Comparison of ENCODE assay signal across 12 cellular contexts in genomic region chr9:136228107-136228875, GRCh38. TPM values are rescaled to one million over a fixed set of nuclear protein-coding genes. Genes with fewer than 3 reads are reported as not detected.
DNase-seq lines count a peak whose midpoint lies in the region; ATAC-seq and FAIRE-seq lines count a peak whose summit lies in the region.
"Had no signal": no experiment of that assay in that cellular context is flagged by ENCODE, and none has a peak within 500 bp of the region (broad histone marks: within the 10 kb centered on the region; RNA-seq: fewer than 3 reads in every experiment).

No MANE protein-coding gene starts in this region.

- peaks cover 49% of the 10 kb centered on the region for H3K4me1 ChIP-seq in CD4-positive, alpha-beta memory T cell (ENCODE audit: insufficient read depth, low read length)
- no peaks in the 10 kb centered on the region for H3K4me1 ChIP-seq in adipocyte (ENCODE audit: control insufficient read depth, insufficient read depth, low read length)

- POLR2A ChIA-PET in CD4-positive, alpha-beta memory T cell (lab: Charles Lee; ENCODE audit: partially characterized antibody) = no interaction called here

- H3K36me3 ChIP-seq in CD4-positive, alpha-beta memory T cell (ENCODE audit: insufficient read depth, low read length) = peaks cover 4% of the 10 kb centered on the region
- peaks cover 5% of the 10 kb centered on the region for H3K36me3 ChIP-seq in adipocyte (ENCODE audit: control insufficient read depth, insufficient read depth, low read length, severe bottlenecking)

- DNase-seq in CD4-positive, alpha-beta memory T cell = no peak
- DNase-seq in HT1080 (ENCODE audit: low read depth) (peak; percentile 93), adipocyte (ENCODE audit: low read depth) (peak; percentile 14), memory B cell (ENCODE audit: low spot score in 2 of 2) (no peak), frontal cortex (ENCODE audit: low spot score in 2 of 2) (no peak), activated gamma-delta T cell (lab: John Stamatoyannopoulos, UW) (no peak), NCI-H2029 treated with DMSO at 0.1 percent for 48 hours (lab: John Stamatoyannopoulos, UW) (no peak)
- DNase-seq in stimulated activated naive CD4-positive, alpha-beta T cell (lab: John Stamatoyannopoulos, UW) = no peak
- DNase-seq: spleen, SW 1271 had no signal

- H3K27ac ChIP-seq in CD4-positive, alpha-beta memory T cell (ENCODE audit: low read depth, low read length) = no peak overlapping the region
- H3K27ac ChIP-seq: body of pancreas, KMS-11 had no signal

- intact Hi-C loops in CD4-positive, alpha-beta memory T cell (cut with micrococcal nuclease) = no loop called here

- no peak for ATAC-seq in memory B cell (ENCODE audit: low read depth)
- ATAC-seq: body of pancreas had no signal

- H3K27ac Mint-ChIP-seq in CD4-positive, alpha-beta memory T cell = peak overlapping the region in 5 of 7 donors; percentile 36 to 88 (median 68)
- H3K27ac Mint-ChIP-seq in memory B cell = peak overlapping the region; percentile 100

- CTCF ChIA-PET in CD4-positive, alpha-beta memory T cell (lab: Charles Lee; ENCODE audit: partially characterized antibody) = no interaction called here

- no peaks in the 10 kb centered on the region for H3K9me3 ChIP-seq in CD4-positive, alpha-beta memory T cell (ENCODE audit: control insufficient read depth in 1 of 2, low read length in 2 of 2)
- H3K9me3 ChIP-seq in adipocyte (ENCODE audit: control insufficient read depth, low read length) = no peaks in the 10 kb centered on the region
- H3K9me3 ChIP-seq: body of pancreas, spleen had no signal

- H3K9me3 Mint-ChIP-seq in CD4-positive, alpha-beta memory T cell = peaks cover 0 to 2% (median 0%) of the 10 kb centered on the region in 8 donors
- H3K9me3 Mint-ChIP-seq in memory B cell = no peaks in the 10 kb centered on the region

- H3K27me3 Mint-ChIP-seq in CD4-positive, alpha-beta memory T cell = no peaks in the 10 kb centered on the region
- H3K27me3 Mint-ChIP-seq in memory B cell = no peaks in the 10 kb centered on the region

- H3K4me3 Mint-ChIP-seq in CD4-positive, alpha-beta memory T cell = peak overlapping the region in 1 of 8 donors; percentile 21
- H3K4me3 Mint-ChIP-seq in memory B cell = peak overlapping the region; percentile 34

- H3K36me3 Mint-ChIP-seq in CD4-positive, alpha-beta memory T cell = peaks cover 7 to 32% of the 10 kb centered on the region in 2 donors
- H3K36me3 Mint-ChIP-seq in memory B cell = peaks cover 22% of the 10 kb centered on the region

- peaks cover 23 to 63% (median 31%) of the 10 kb centered on the region in 4 donors for H3K4me1 Mint-ChIP-seq in CD4-positive, alpha-beta memory T cell
- peaks cover 54% of the 10 kb centered on the region for H3K4me1 Mint-ChIP-seq in memory B cell

- no peaks in the 10 kb centered on the region for H3K27me3 ChIP-seq in CD4-positive, alpha-beta memory T cell (ENCODE audit: insufficient read depth, low read length)
- H3K27me3 ChIP-seq in adipocyte (replicated peaks; ENCODE audit: control insufficient read depth, insufficient read depth, low read length) = no peaks in the 10 kb centered on the region
- H3K27me3 ChIP-seq: body of pancreas, spleen had no signal

- no peak overlapping the region for H3K9ac ChIP-seq in adipocyte (ENCODE audit: low read length)
- H3K9ac ChIP-seq: KMS-11 had no signal

- H3K4me3 ChIP-seq in CD4-positive, alpha-beta memory T cell (ENCODE audit: low read length in 2 of 2) = no peak overlapping the region
- H3K4me3 ChIP-seq in adipocyte (ENCODE audit: low read length) = no peak overlapping the region
- H3K4me3 ChIP-seq: body of pancreas, spleen had no signal

- FAIRE-seq in frontal cortex (lab: Jason Lieb, UNC) = no peak

RNA-seq across cellular contexts. Expression of gene QSOX2, which starts 17.3 kb away (rescaled TPM):
- 10 to 100 TPM; 14.8 to 15.0 TPM for total RNA-seq in CD4-positive, alpha-beta memory T cell
- under 1 TPM; 0.35 to 0.87 TPM for polyA plus RNA-seq in CD4-positive, alpha-beta memory T cell
- total RNA-seq in HT1080 (2014; rRNA removed; shearing (Covaris generic)) = 20.1 and 21.7 TPM in 2 replicates
- polyA plus RNA-seq in HT1080 (2015; cell fraction: cytosol; rRNA removed) = 31.6 and 33.4 TPM in 2 replicates
- polyA plus RNA-seq in HT1080 (2015; cell fraction: nucleus; rRNA removed) = 86.5 and 87.5 TPM in 2 replicates
- 8.2 TPM for total RNA-seq in frontal cortex

RNA-seq across cellular contexts. Expression of gene LHX3, which starts 23.4 kb away (rescaled TPM):
- not detected for total RNA-seq in CD4-positive, alpha-beta memory T cell
- polyA plus RNA-seq in CD4-positive, alpha-beta memory T cell = not detected
- not detected in 2 replicates for total RNA-seq in HT1080 (2014; rRNA removed; shearing (Covaris generic))
- polyA plus RNA-seq in HT1080 (2015; cell fraction: cytosol; rRNA removed) = 0.02 TPM in 1 of 2 replicates, not detected in the other
- 0.06 TPM in 2 replicates for polyA plus RNA-seq in HT1080 (2015; cell fraction: nucleus; rRNA removed)
- not detected for total RNA-seq in frontal cortex
- total RNA-seq: body of pancreas, spleen had no signal
- polyA plus RNA-seq: spleen had no signal

Comparison
In these comparisons a context has a peak if more than half of its experiments do, and no peak if none do; other contexts are left out.
1. DNase-seq: peak in HT1080 (single experiment) and adipocyte (single experiment); none in CD4-positive, alpha-beta memory T cell (0 of 5), memory B cell (0 of 2), stimulated activated naive CD4-positive, alpha-beta T cell (0 of 6), frontal cortex (0 of 2), activated gamma-delta T cell (single experiment) and NCI-H2029 treated with DMSO at 0.1 percent for 48 hours (single experiment).